In genomic region chr2:155997538-155997937, GRCh38 we compare ENCODE assay signal across 14 cellular contexts.
DNase-seq lines count a peak whose midpoint lies in the region; ATAC-seq and TF ChIP-seq lines count a peak whose summit lies in the region.
"Had no signal": no experiment of that assay in that cellular context is flagged by ENCODE, and none has a peak within 500 bp of the region (broad histone marks: within the 10 kb centered on the region; RNA-seq: fewer than 3 reads in every experiment).

No MANE protein-coding gene starts in this region.

- no peaks in the 10 kb centered on the region for H3K9me3 ChIP-seq in breast epithelium
- H3K9me3 ChIP-seq in vagina: no peaks in the 10 kb centered on the region

- no peak overlapping the region for H3K4me3 ChIP-seq in breast epithelium
- no peak overlapping the region for H3K4me3 ChIP-seq in epithelial cell of esophagus (ENCODE audit: low read length)
- H3K4me3 ChIP-seq in vagina: no peak overlapping the region

- H3K27me3 ChIP-seq in breast epithelium (no peaks in the 10 kb centered on the region), vagina (no peaks in the 10 kb centered on the region)

- H3K4me1 Mint-ChIP-seq in MCF 10A (ENCODE audit: insufficient read depth, unreplicated experiment): no peaks in the 10 kb centered on the region
- H3K4me1 Mint-ChIP-seq in activated T-helper 2 cell treated with anti-CD3 and anti-CD28 coated beads, Interferon-gamma antibody, Interleukin-2, Interleukin-4, amounts not matched to agents 10 μg/mL and 5 μg/mL and 100 μg/mL, durations not matched to agents 14 hours and 24 hours and 36 hours (ENCODE audit: low read depth): no peaks in the 10 kb centered on the region
- H3K4me1 Mint-ChIP-seq: CD14-positive monocyte had no signal

- peak; percentile 2 for DNase-seq in MCF 10A (ENCODE audit: unreplicated experiment)
- DNase-seq in breast epithelium (ENCODE audit: low spot score in 2 of 2): no peak
- DNase-seq in epithelial cell of esophagus (ENCODE audit: low read depth): peak; percentile 90
- peak; percentile 2 for DNase-seq in kidney tubule cell (ENCODE audit: low spot score)
- DNase-seq in vagina (ENCODE audit: extremely low spot score in 2 of 2): no peak
- no peak for DNase-seq in activated T-helper 2 cell treated with anti-CD3 and anti-CD28 coated beads, Interferon-gamma antibody, Interleukin-2, Interleukin-4, amounts not matched to agents 10 μg/mL and 5 μg/mL and 100 μg/mL, durations not matched to agents 14 hours and 24 hours and 36 hours (ENCODE audit: low spot score)
- DNase-seq: Calu3; CD8-positive, alpha-beta T cell; DMS 273 treated with DMSO at 0.1 percent for 48 hours; HCEC 1CT; HFFc6 had no signal

- no peak overlapping the region for H3K27ac Mint-ChIP-seq in MCF 10A (ENCODE audit: low read depth, unreplicated experiment)
- H3K27ac Mint-ChIP-seq in activated T-helper 2 cell treated with anti-CD3 and anti-CD28 coated beads, Interferon-gamma antibody, Interleukin-2, Interleukin-4, amounts not matched to agents 10 μg/mL and 5 μg/mL and 100 μg/mL, durations not matched to agents 14 hours and 24 hours and 36 hours: no peak overlapping the region
- H3K27ac Mint-ChIP-seq: CD14-positive monocyte; CD8-positive, alpha-beta T cell; HFFc6 had no signal

- no TSS peak for BruUV-seq in MCF 10A (replicated peaks; lab: Mats Ljungman, UMichigan)

- H3K36me3 ChIP-seq in breast epithelium (no peaks in the 10 kb centered on the region), vagina (no peaks in the 10 kb centered on the region)

- peaks cover 8% of the 10 kb centered on the region for H3K9me3 Mint-ChIP-seq in MCF 10A (ENCODE audit: unreplicated experiment)
- H3K9me3 Mint-ChIP-seq in activated T-helper 2 cell treated with anti-CD3 and anti-CD28 coated beads, Interferon-gamma antibody, Interleukin-2, Interleukin-4, amounts not matched to agents 10 μg/mL and 5 μg/mL and 100 μg/mL, durations not matched to agents 14 hours and 24 hours and 36 hours: no peaks in the 10 kb centered on the region
- H3K9me3 Mint-ChIP-seq: CD8-positive, alpha-beta T cell had no signal

- TF ChIP-seq POLR2A in breast epithelium (IDR thresholded peaks at IDR 0.05) (no peak), vagina (IDR thresholded peaks at IDR 0.05) (no peak)

- no peaks in the 10 kb centered on the region for H3K36me3 Mint-ChIP-seq in MCF 10A (ENCODE audit: insufficient read depth, unreplicated experiment)
- no peaks in the 10 kb centered on the region for H3K36me3 Mint-ChIP-seq in activated T-helper 2 cell treated with anti-CD3 and anti-CD28 coated beads, Interferon-gamma antibody, Interleukin-2, Interleukin-4, amounts not matched to agents 10 μg/mL and 5 μg/mL and 100 μg/mL, durations not matched to agents 14 hours and 24 hours and 36 hours (ENCODE audit: low read depth)
- H3K36me3 Mint-ChIP-seq: CD14-positive monocyte; CD8-positive, alpha-beta T cell had no signal

- H3K27ac ChIP-seq in breast epithelium (no peak overlapping the region), vagina (no peak overlapping the region)
- H3K27ac ChIP-seq: 22Rv1 had no signal

- CTCF ChIA-PET in MCF 10A (lab: Yijun Ruan, JAX): no interaction called here

- no peaks in the 10 kb centered on the region for H3K27me3 Mint-ChIP-seq in MCF 10A (ENCODE audit: insufficient read depth, unreplicated experiment)
- no peaks in the 10 kb centered on the region for H3K27me3 Mint-ChIP-seq in activated T-helper 2 cell treated with anti-CD3 and anti-CD28 coated beads, Interferon-gamma antibody, Interleukin-2, Interleukin-4, amounts not matched to agents 10 μg/mL and 5 μg/mL and 100 μg/mL, durations not matched to agents 14 hours and 24 hours and 36 hours (ENCODE audit: low read depth)

- TF ChIP-seq CTCF in MCF 10A (IDR thresholded peaks at IDR 0.05; ENCODE audit: unreplicated experiment): no peak
- no peak for TF ChIP-seq CTCF in breast epithelium (IDR thresholded peaks at IDR 0.05)
- TF ChIP-seq CTCF in epithelial cell of esophagus (IDR thresholded peaks at IDR 0.05; ENCODE audit: insufficient read depth, low read depth, low read length, missing control alignments): no peak
- no peak for TF ChIP-seq CTCF in vagina (IDR thresholded peaks at IDR 0.05)

- ATAC-seq in HG03196 (IDR thresholded peaks at IDR 0.05; ENCODE audit: unreplicated experiment): no peak
- ATAC-seq: CD8-positive, alpha-beta T cell had no signal

- H3K4me1 ChIP-seq in breast epithelium (no peaks in the 10 kb centered on the region), vagina (no peaks in the 10 kb centered on the region)

- intact Hi-C loops in MCF 10A (cut with micrococcal nuclease): no loop called here
- intact Hi-C loops in breast epithelium (cut with DNase I; ENCODE audit: low total_unique reads): no loop called here
- intact Hi-C loops in vagina (cut with DNase I): no loop called here
- intact Hi-C loops in activated T-helper 2 cell treated with anti-CD3 and anti-CD28 coated beads, Interferon-gamma antibody, Interleukin-2, Interleukin-4, amounts not matched to agents 10 μg/mL and 5 μg/mL and 100 μg/mL, durations not matched to agents 14 hours and 24 hours and 36 hours (cut with micrococcal nuclease): no loop called here

- POLR2A ChIA-PET in MCF 10A (lab: Yijun Ruan, JAX): no interaction called here

- no peak overlapping the region for H3K4me3 Mint-ChIP-seq in MCF 10A (ENCODE audit: unreplicated experiment)
- no peak overlapping the region for H3K4me3 Mint-ChIP-seq in activated T-helper 2 cell treated with anti-CD3 and anti-CD28 coated beads, Interferon-gamma antibody, Interleukin-2, Interleukin-4, amounts not matched to agents 10 μg/mL and 5 μg/mL and 100 μg/mL, durations not matched to agents 14 hours and 24 hours and 36 hours (ENCODE audit: low read depth)
- H3K4me3 Mint-ChIP-seq: CD14-positive monocyte; CD8-positive, alpha-beta T cell; HFFc6 had no signal

Comparison
In these comparisons a context has a peak if more than half of its experiments do, and no peak if none do; other contexts are left out.
1. DNase-seq: peak in MCF 10A (single experiment), epithelial cell of esophagus (single experiment) and kidney tubule cell (single experiment); none in breast epithelium (0 of 2), vagina (0 of 2) and activated T-helper 2 cell treated with anti-CD3 and anti-CD28 coated beads, Interferon-gamma antibody, Interleukin-2, Interleukin-4, amounts not matched to agents 10 μg/mL and 5 μg/mL and 100 μg/mL, durations not matched to agents 14 hours and 24 hours and 36 hours (single experiment).